8 cellular contexts compared by ENCODE assay signal in genomic region chr5:148730955-148731898, GRCh38.
DNase-seq lines count a peak whose midpoint lies in the region; ATAC-seq, FAIRE-seq and TF ChIP-seq lines count a peak whose summit lies in the region.

No MANE protein-coding gene starts in this region.

- peaks cover 11% of the 10 kb centered on the region for H3K27me3 Mint-ChIP-seq in activated naive CD8-positive, alpha-beta T cell treated with anti-CD3 and anti-CD28 coated beads, Interleukin-2, amount 10 ng/mL, durations not matched to agents 7 days and 5 days

- H3K27me3 ChIP-seq in heart left ventricle, result no peaks in the 10 kb centered on the region

- no peaks in the 10 kb centered on the region for H3K9me3 Mint-ChIP-seq in activated naive CD8-positive, alpha-beta T cell treated with anti-CD3 and anti-CD28 coated beads, Interleukin-2, amount 10 ng/mL, durations not matched to agents 7 days and 5 days

- no peaks in the 10 kb centered on the region for H3K36me3 ChIP-seq in heart left ventricle

- no peak overlapping the region for H3K27ac Mint-ChIP-seq in activated naive CD8-positive, alpha-beta T cell treated with anti-CD3 and anti-CD28 coated beads, Interleukin-2, amount 10 ng/mL, durations not matched to agents 7 days and 5 days

- H3K9me3 ChIP-seq in heart left ventricle, result no peaks in the 10 kb centered on the region

- H3K27ac ChIP-seq in heart left ventricle, result no peak overlapping the region

- peaks cover 0 to 11% (median 2%) of the 10 kb centered on the region in 12 donors for H3K4me1 ChIP-seq in heart left ventricle

- H3K4me3 Mint-ChIP-seq in activated naive CD8-positive, alpha-beta T cell treated with anti-CD3 and anti-CD28 coated beads, Interleukin-2, amount 10 ng/mL, durations not matched to agents 7 days and 5 days, result peak overlapping the region; percentile 29

- H3K4me3 ChIP-seq in heart left ventricle, result peak overlapping the region in 5 of 12 donors; percentile 7 to 28 (median 8)
- H3K4me3 ChIP-seq in retinal pigment epithelial cell (ENCODE audit: low read length), result no peak overlapping the region

- peak; percentile 94 for FAIRE-seq in GM12891 (lab: Jason Lieb, UNC)

- intact Hi-C loops in heart left ventricle (cut with DNase I), result loop anchor here (1.0 to 10.0 kb wide), 17 partner anchors 226 to 834 kb away; no protein-coding TSS in a partner anchor

- H3K36me3 Mint-ChIP-seq in activated naive CD8-positive, alpha-beta T cell treated with anti-CD3 and anti-CD28 coated beads, Interleukin-2, amount 10 ng/mL, durations not matched to agents 7 days and 5 days, result no peaks in the 10 kb centered on the region

- TF ChIP-seq POLR2A in GM12891 (IDR thresholded peaks at IDR 0.05; ENCODE audit: low read depth, low read length) (no peak), heart left ventricle (IDR thresholded peaks at IDR 0.05) (no peak)

- ATAC-seq in HG02678 (IDR thresholded peaks at IDR 0.05; ENCODE audit: unreplicated experiment), result peak; percentile 96
- peak; percentile 93 for ATAC-seq in activated naive CD8-positive, alpha-beta T cell treated with anti-CD3 and anti-CD28 coated beads, Interleukin-2, amount 10 ng/mL, durations not matched to agents 7 days and 5 days (ENCODE audit: low read depth)
- peak; percentile 67 to 90 (median 86) for ATAC-seq in heart left ventricle

- TF ChIP-seq CTCF in heart left ventricle (IDR thresholded peaks at IDR 0.05) (peak; percentile 85 to 99 (median 92)), retinal pigment epithelial cell (conservative IDR thresholded peaks at IDR 0.05; ENCODE audit: low read depth, low read length) (peak; percentile 80)

- POLR2A ChIA-PET in activated naive CD8-positive, alpha-beta T cell treated with anti-CD3 and anti-CD28 coated beads, Interleukin-2, amount 10 ng/mL, durations not matched to agents 7 days and 5 days (lab: Charles Lee), result interaction anchor here (0.7 kb wide), 1 partner anchor 287 kb away, joined by 3 read pairs; no protein-coding TSS in a partner anchor

- WGBS in heart left ventricle, 4 donors, result 29 to 34% (median 31%) methylated on average over 12 of the region's 12 CpGs

- H3K4me1 Mint-ChIP-seq in activated naive CD8-positive, alpha-beta T cell treated with anti-CD3 and anti-CD28 coated beads, Interleukin-2, amount 10 ng/mL, durations not matched to agents 7 days and 5 days, result peaks cover 8% of the 10 kb centered on the region

- peak; percentile 10 for DNase-seq in GM12891 (ENCODE audit: insufficient read length, low spot score)
- DNase-seq in NCI-H1105 (lab: John Stamatoyannopoulos, UW), result peak; percentile 40
- DNase-seq in SKM-1 treated with dmso at 0.1 percent for 144 hours (lab: John Stamatoyannopoulos, UW; ENCODE audit: unreplicated experiment), result peak; percentile 87
- DNase-seq in activated naive CD8-positive, alpha-beta T cell treated with anti-CD3 and anti-CD28 coated beads, Interleukin-2, amount 10 ng/mL, durations not matched to agents 7 days and 5 days, result peak; percentile 32
- DNase-seq in heart left ventricle, result peak; percentile 65 to 81 (median 76)
- peak; percentile 36 for DNase-seq in retinal pigment epithelial cell (ENCODE audit: low read depth)
- DNase-seq in UCSD-AML1 (lab: John Stamatoyannopoulos, UW; ENCODE audit: unreplicated experiment), result no peak

TF ChIP-seq in GM12891, 5 proteins besides CTCF, POLR2A, EP300 and RAD21:
- TF ChIP-seq POU2F2 (IDR thresholded peaks at IDR 0.05; ENCODE audit: low read depth, low read length), result no peak
- TF ChIP-seq TAF1 (IDR thresholded peaks at IDR 0.05; ENCODE audit: low read depth, low read length), result no peak
- TF ChIP-seq PAX5 (IDR thresholded peaks at IDR 0.05; ENCODE audit: insufficient read depth, low read length, severe bottlenecking), result no peak
- TF ChIP-seq POLR2AphosphoS5 (IDR thresholded peaks at IDR 0.05; ENCODE audit: low read depth, low read length), result no peak
- TF ChIP-seq SPI1 (IDR thresholded peaks at IDR 0.05; ENCODE audit: low read depth, low read length), result no peak
